In the genomic region with DNA sequence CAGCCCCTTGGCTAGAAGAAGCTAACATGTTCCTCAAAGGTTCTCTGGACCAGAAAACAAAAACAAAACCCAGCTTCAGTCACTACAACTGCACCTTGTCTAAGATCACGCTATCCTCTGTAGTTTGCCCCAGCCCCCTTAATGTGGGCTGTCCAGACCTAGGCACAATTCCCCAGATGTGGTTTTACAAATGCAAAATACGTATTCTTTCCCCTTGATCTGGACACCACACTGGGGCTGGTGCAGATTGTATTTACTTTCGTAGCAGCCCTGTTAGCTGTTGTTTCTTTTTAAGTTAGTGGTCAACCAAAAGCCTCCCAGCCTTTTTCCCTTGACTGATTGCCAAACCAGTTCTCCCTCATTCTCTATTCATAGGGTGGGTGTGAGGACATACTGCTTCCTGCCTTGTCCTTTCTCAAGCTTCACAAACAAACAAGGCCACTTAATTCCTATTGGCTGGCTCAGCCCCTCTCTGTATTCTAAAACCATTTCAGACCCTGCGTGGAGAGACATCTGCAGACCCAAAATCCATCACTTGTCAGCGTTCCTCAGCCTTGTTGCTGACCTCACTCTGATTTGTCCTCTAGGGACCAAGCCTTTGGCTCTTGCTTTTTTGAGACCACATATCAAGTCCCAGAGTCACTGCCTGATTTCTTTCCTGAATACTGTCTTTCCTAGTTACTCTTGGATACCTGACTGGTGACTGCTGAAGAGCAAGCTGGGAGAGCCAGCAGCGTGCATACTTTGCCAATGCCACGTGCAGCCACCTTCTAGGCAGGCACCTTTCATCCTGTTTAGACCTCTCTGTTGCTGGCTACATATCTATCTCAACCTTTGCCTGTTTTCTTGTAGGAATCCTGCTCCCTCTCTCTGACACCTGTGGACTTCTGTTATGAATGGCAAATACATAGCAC, we compare ENCODE assay signal across 15 cellular contexts.
DNase-seq lines count a peak whose midpoint lies in the region; ATAC-seq and TF ChIP-seq lines count a peak whose summit lies in the region.
"Had no signal": no experiment of that assay in that cellular context is flagged by ENCODE, and none has a peak within 500 bp of the region (broad histone marks: within the 10 kb centered on the region; RNA-seq: fewer than 3 reads in every experiment).

No MANE protein-coding gene starts in this region.

- peak; percentile 36 for ATAC-seq in GM18870 (IDR thresholded peaks at IDR 0.05; ENCODE audit: unreplicated experiment)
- ATAC-seq: activated T-helper 17 cell treated with anti-CD3 and anti-CD28 coated beads, Interleukin-2, amount 50 U/mL, for 72 hours had no signal

- H3K27me3 Mint-ChIP-seq in mesothelial cell of epicardium (ENCODE audit: low read depth) = no peaks in the 10 kb centered on the region
- H3K27me3 Mint-ChIP-seq: IgD-negative memory B cell had no signal

- no peaks in the 10 kb centered on the region for H3K27me3 ChIP-seq in BE2C
- H3K27me3 ChIP-seq: upper lobe of left lung had no signal

- peak overlapping the region; percentile 58 for H3K27ac Mint-ChIP-seq in mesothelial cell of epicardium
- H3K27ac Mint-ChIP-seq: activated B cell treated with CpG ODN at 0.5 μM for 24 hours; activated T-helper 17 cell treated with anti-CD3 and anti-CD28 coated beads, Interleukin-2, amount 50 U/mL, for 72 hours; CD14-positive monocyte had no signal

- H3K9me3 ChIP-seq in BE2C = no peaks in the 10 kb centered on the region
- H3K9me3 ChIP-seq: upper lobe of left lung had no signal

- H3K4me3 ChIP-seq in choroid plexus epithelial cell (ENCODE audit: low read depth, low read length) (no peak overlapping the region), BE2C (ENCODE audit: low read depth, low read length) (no peak overlapping the region)
- H3K4me3 ChIP-seq: upper lobe of left lung had no signal

- no peaks in the 10 kb centered on the region for H3K36me3 Mint-ChIP-seq in mesothelial cell of epicardium
- H3K36me3 Mint-ChIP-seq: CD14-positive monocyte had no signal

- H3K9me3 Mint-ChIP-seq in mesothelial cell of epicardium = no peaks in the 10 kb centered on the region
- H3K9me3 Mint-ChIP-seq: activated T-helper 17 cell treated with anti-CD3 and anti-CD28 coated beads, Interleukin-2, amount 50 U/mL, for 72 hours; central memory CD8-positive, alpha-beta T cell had no signal

- TF ChIP-seq CTCF in choroid plexus epithelial cell (conservative IDR thresholded peaks at IDR 0.05; ENCODE audit: low read depth, low read length) = no peak
- TF ChIP-seq CTCF in mesothelial cell of epicardium (IDR thresholded peaks at IDR 0.05; ENCODE audit: unreplicated experiment) = no peak
- TF ChIP-seq CTCF in BE2C (IDR thresholded peaks at IDR 0.05; ENCODE audit: low read depth, low read length) = no peak

- H3K4me1 Mint-ChIP-seq in mesothelial cell of epicardium = peaks cover 38% of the 10 kb centered on the region
- H3K4me1 Mint-ChIP-seq: activated B cell treated with CpG ODN at 0.5 μM for 24 hours; activated T-helper 17 cell treated with anti-CD3 and anti-CD28 coated beads, Interleukin-2, amount 50 U/mL, for 72 hours; CD14-positive monocyte; central memory CD8-positive, alpha-beta T cell had no signal

- peaks cover 4% of the 10 kb centered on the region for H3K4me1 ChIP-seq in BE2C

- DNase-seq in HT-29 (ENCODE audit: low spot score) = peak; percentile 60
- peak; percentile 25 for DNase-seq in choroid plexus epithelial cell (ENCODE audit: low read depth)
- DNase-seq in mesothelial cell of epicardium (ENCODE audit: low spot score in 2 of 2, unreplicated experiment in 2 of 2) = no peak
- no peak for DNase-seq in activated CD4-positive, alpha-beta T cell treated with anti-CD3 and anti-CD28 coated beads, Interleukin-2, amount 50 U/mL, for 1 hour
- no peak for DNase-seq in HuH-7.5 (ENCODE audit: low spot score)
- no peak for DNase-seq in SHP77 treated with DMSO at 0.1 percent for 48 hours (lab: John Stamatoyannopoulos, UW)
- no peak for DNase-seq in BE2C
- DNase-seq: activated B cell treated with CpG ODN at 0.5 μM for 24 hours, NCI-H2029 treated with DMSO at 0.1 percent for 48 hours, upper lobe of left lung had no signal

- H3K36me3 ChIP-seq in BE2C = no peaks in the 10 kb centered on the region
- H3K36me3 ChIP-seq: upper lobe of left lung had no signal

- no peak overlapping the region for H3K4me3 Mint-ChIP-seq in mesothelial cell of epicardium
- H3K4me3 Mint-ChIP-seq: activated B cell treated with CpG ODN at 0.5 μM for 24 hours; activated T-helper 17 cell treated with anti-CD3 and anti-CD28 coated beads, Interleukin-2, amount 50 U/mL, for 72 hours; CD14-positive monocyte; central memory CD8-positive, alpha-beta T cell had no signal

Comparison
In these comparisons a context has a peak if more than half of its experiments do, and no peak if none do; other contexts are left out.
1. DNase-seq: peak in HT-29 (single experiment) and choroid plexus epithelial cell (single experiment); none in mesothelial cell of epicardium (0 of 2), activated CD4-positive, alpha-beta T cell treated with anti-CD3 and anti-CD28 coated beads, Interleukin-2, amount 50 U/mL, for 1 hour (single experiment), HuH-7.5 (single experiment), SHP77 treated with DMSO at 0.1 percent for 48 hours (single experiment) and BE2C (single experiment).